Comparison of ENCODE assay signal across 22 cellular contexts in genomic region chr4:168859100-168859499, GRCh38.
DNase-seq lines count a peak whose midpoint lies in the region; ATAC-seq and TF ChIP-seq lines count a peak whose summit lies in the region.
"Had no signal": no experiment of that assay in that cellular context is flagged by ENCODE, and none has a peak within 500 bp of the region (broad histone marks: within the 10 kb centered on the region; RNA-seq: fewer than 3 reads in every experiment).

No MANE protein-coding gene starts in this region.

- intact Hi-C loops in prostate gland (cut with DNase I), result no loop called here
- intact Hi-C loops in body of pancreas (cut with DNase I), result no loop called here

- H3K4me3 ChIP-seq in SJCRH30 (no peak overlapping the region), prostate gland (no peak overlapping the region), upper lobe of left lung (no peak overlapping the region), body of pancreas (no peak overlapping the region)
- H3K4me3 ChIP-seq: GM23248, lung had no signal

- H3K27ac ChIP-seq in SJCRH30, result peak overlapping the region; percentile 25
- peak overlapping the region; percentile 3 for H3K27ac ChIP-seq in epithelial cell of prostate
- H3K27ac ChIP-seq in prostate gland, result peak overlapping the region; percentile 1 to 70
- peak overlapping the region in 3 of 4 donors; percentile 24 to 53 (median 38) for H3K27ac ChIP-seq in upper lobe of left lung
- H3K27ac ChIP-seq in body of pancreas, result no peak overlapping the region
- H3K27ac ChIP-seq: GM23248 had no signal

- TF ChIP-seq CTCF in prostate gland (IDR thresholded peaks at IDR 0.05), result no peak
- no peak for TF ChIP-seq CTCF in upper lobe of left lung (IDR thresholded peaks at IDR 0.05)
- TF ChIP-seq CTCF in body of pancreas (IDR thresholded peaks at IDR 0.05), result no peak

- peaks cover 42% of the 10 kb centered on the region for H3K4me1 ChIP-seq in SJCRH30
- H3K4me1 ChIP-seq in prostate gland (replicated peaks), result no peaks in the 10 kb centered on the region
- peaks cover 0 to 10% (median 0%) of the 10 kb centered on the region in 4 donors for H3K4me1 ChIP-seq in upper lobe of left lung
- H3K4me1 ChIP-seq in body of pancreas, result no peaks in the 10 kb centered on the region

- peak; percentile 23 to 51 for DNase-seq in SJCRH30
- no peak for DNase-seq in epithelial cell of prostate (ENCODE audit: low read depth, low spot score)
- DNase-seq in prostate gland (ENCODE audit: low spot score), result no peak
- DNase-seq in upper lobe of left lung, result no peak
- no peak for DNase-seq in body of pancreas
- no peak for DNase-seq in stimulated activated naive CD8-positive, alpha-beta T cell treated with anti-CD3 and anti-CD28 coated beads, Interleukin-15, Interleukin-2, amounts not matched to agents 100 U/mL and 50 U/mL, for 24 hours
- DNase-seq: activated CD4-positive, alpha-beta memory T cell treated with anti-CD3 and anti-CD28 coated beads for 36 hours; activated CD4-positive, CD25-positive, alpha-beta regulatory T cell; activated gamma-delta T cell; CD4-positive, CD25-positive, alpha-beta regulatory T cell; dermis blood vessel endothelial cell; EL; GM23248; naive B cell; NCI-H1105; NCI-H2029; NCI-H2227 treated with DMSO at 0.1 percent for 48 hours; NCI-H774 had no signal

- no peaks in the 10 kb centered on the region for H3K9me3 ChIP-seq in SJCRH30 (replicated peaks)
- H3K9me3 ChIP-seq in prostate gland, result no peaks in the 10 kb centered on the region
- H3K9me3 ChIP-seq in upper lobe of left lung, result no peaks in the 10 kb centered on the region
- H3K9me3 ChIP-seq in body of pancreas, result no peaks in the 10 kb centered on the region

- 78% methylated on average over 7 of the region's 7 CpGs for WGBS in prostate gland
- WGBS in upper lobe of left lung, 2 donors, result 81 to 92% methylated on average over 7 of the region's 7 CpGs
- WGBS in body of pancreas, 2 donors, result 83 to 93% methylated on average over 7 of the region's 7 CpGs

- ATAC-seq in upper lobe of left lung (ENCODE audit: low FRiP score in 2 of 2) (no peak), body of pancreas (no peak), GM21529 (IDR thresholded peaks at IDR 0.05; ENCODE audit: unreplicated experiment) (no peak)
- ATAC-seq in stimulated activated naive CD8-positive, alpha-beta T cell treated with anti-CD3 and anti-CD28 coated beads, Interleukin-15, Interleukin-2, amounts not matched to agents 100 U/mL and 50 U/mL, for 24 hours, result no peak
- ATAC-seq: sciatic nerve; stimulated activated effector memory CD8-positive, alpha-beta T cell treated with anti-CD3 and anti-CD28 coated beads, Interleukin-12 subunit alpha, Interleukin-12 subunit beta, amount 100 ng/mL, for 72 hours had no signal

- TF ChIP-seq POLR2A in prostate gland (IDR thresholded peaks at IDR 0.05) (no peak), upper lobe of left lung (IDR thresholded peaks at IDR 0.05) (no peak), body of pancreas (IDR thresholded peaks at IDR 0.05) (no peak)

- peaks cover 35% of the 10 kb centered on the region for H3K36me3 ChIP-seq in SJCRH30
- H3K36me3 ChIP-seq in prostate gland, result no peaks in the 10 kb centered on the region
- H3K36me3 ChIP-seq in upper lobe of left lung, result no peaks in the 10 kb centered on the region
- H3K36me3 ChIP-seq in body of pancreas (replicated peaks in 1 of 2; ENCODE audit: insufficient read depth in 1 of 2, low read depth in 2 of 2), result no peaks in the 10 kb centered on the region

- H3K27me3 ChIP-seq in SJCRH30 (no peaks in the 10 kb centered on the region), prostate gland (replicated peaks; ENCODE audit: insufficient read depth) (no peaks in the 10 kb centered on the region), upper lobe of left lung (no peaks in the 10 kb centered on the region), body of pancreas (no peaks in the 10 kb centered on the region)

- TF ChIP-seq EP300 in upper lobe of left lung (IDR thresholded peaks at IDR 0.05), result no peak

Comparison
In these comparisons a context has a peak if more than half of its experiments do, and no peak if none do; other contexts are left out.
1. DNase-seq: peak in SJCRH30 (2 of 2); none in epithelial cell of prostate (single experiment), prostate gland (single experiment), upper lobe of left lung (0 of 2), body of pancreas (0 of 4) and stimulated activated naive CD8-positive, alpha-beta T cell treated with anti-CD3 and anti-CD28 coated beads, Interleukin-15, Interleukin-2, amounts not matched to agents 100 U/mL and 50 U/mL, for 24 hours (single experiment).
2. H3K27ac ChIP-seq: peak in SJCRH30 (single experiment), epithelial cell of prostate (single experiment), prostate gland (2 of 2) and upper lobe of left lung (3 of 4); none in body of pancreas (0 of 4).